8 cellular contexts compared by ENCODE assay signal in genomic region chr17:44199553-44200477, GRCh38. TPM values are rescaled to one million over a fixed set of nuclear protein-coding genes. Genes with fewer than 3 reads are reported as not detected.
A peak's percentile ranks its signal among the peaks of the same experiment; 100 is the strongest.
DNase-seq lines count a peak whose midpoint lies in the region; ATAC-seq lines count a peak whose summit lies in the region.

Gene ATXN7L3 (minus strand): TSS chr17:44199884. CDS start chr17:44198070, 1,814 bp downstream.

- H3K4me3 Mint-ChIP-seq in CD8-positive, alpha-beta memory T cell, result peak within 1 kb of the TSS; percentile 87 to 96 (median 91)
- peak within 1 kb of the TSS; percentile 92 for H3K4me3 Mint-ChIP-seq in memory B cell

- DNase-seq in CD8-positive, alpha-beta memory T cell, result peak; percentile 96 to 100 (median 99)
- peak; percentile 91 for DNase-seq in HT1080 (ENCODE audit: low read depth)
- peak; percentile 87 to 97 for DNase-seq in NOMO-1 (lab: John Stamatoyannopoulos, UW; ENCODE audit: unreplicated experiment in 2 of 2)
- DNase-seq in effector CD8-positive, alpha-beta T cell (lab: John Stamatoyannopoulos, UW), result peak; percentile 99
- peak; percentile 93 to 96 for DNase-seq in memory B cell (ENCODE audit: low spot score in 2 of 2)
- peak; percentile 98 for DNase-seq in stimulated activated CD8-positive, alpha-beta memory T cell treated with anti-CD3 and anti-CD28 coated beads, Interleukin-12 subunit alpha, Interleukin-12 subunit beta, amount 100 ng/mL, for 1 hour (ENCODE audit: low read depth)

- peaks cover 20% of the 10 kb centered on the region for H3K36me3 ChIP-seq in CD8-positive, alpha-beta memory T cell (ENCODE audit: insufficient read depth, low read length)

- peak within 1 kb of the TSS; percentile 84 for H3K4me3 ChIP-seq in CD8-positive, alpha-beta memory T cell (ENCODE audit: low read length)

- peak; percentile 31 for ATAC-seq in GM19468 (IDR thresholded peaks at IDR 0.05; ENCODE audit: extremely low read depth, unreplicated experiment)
- peak; percentile 76 for ATAC-seq in memory B cell (ENCODE audit: low read depth)

- CTCF ChIA-PET in CD8-positive, alpha-beta memory T cell (lab: Charles Lee), result interaction anchor here (3.0 kb wide), 1 partner anchor 10 kb away, joined by 28 read pairs; no protein-coding TSS in a partner anchor
- CTCF ChIA-PET in activated CD8-positive, alpha-beta memory T cell treated with anti-CD3 and anti-CD28 coated beads for 36 hours (lab: Charles Lee), result interaction anchor here (2.4 to 6.0 kb wide), 3 partner anchors 11 to 146 kb away, joined by 8 to 47 read pairs (median 45); partner anchors contain the start of genes GRN and UBTF

- H3K9me3 ChIP-seq in CD8-positive, alpha-beta memory T cell (ENCODE audit: low read length), result no peaks in the 10 kb centered on the region

- H3K9me3 Mint-ChIP-seq in CD8-positive, alpha-beta memory T cell, result no peaks in the 10 kb centered on the region
- no peaks in the 10 kb centered on the region for H3K9me3 Mint-ChIP-seq in memory B cell

- peaks cover 0 to 36% (median 5%) of the 10 kb centered on the region in 3 donors for H3K36me3 Mint-ChIP-seq in CD8-positive, alpha-beta memory T cell
- peaks cover 7% of the 10 kb centered on the region for H3K36me3 Mint-ChIP-seq in memory B cell

- peak within 1 kb of the TSS; percentile 86 to 98 (median 94) for H3K27ac Mint-ChIP-seq in CD8-positive, alpha-beta memory T cell
- H3K27ac Mint-ChIP-seq in memory B cell, result peak within 1 kb of the TSS; percentile 89

- POLR2A ChIA-PET in CD8-positive, alpha-beta memory T cell (lab: Charles Lee), result interaction anchor here (0.7 to 5.4 kb wide), 8 partner anchors 10 to 1925 kb away, joined by 3 to 54 read pairs (median 4); partner anchors contain the start of genes HDAC5, TMUB2 and UBTF
- POLR2A ChIA-PET in activated CD8-positive, alpha-beta memory T cell treated with anti-CD3 and anti-CD28 coated beads for 36 hours (lab: Charles Lee), result interaction anchor here (0.6 to 2.0 kb wide), 5 partner anchors 9 to 22 kb away, joined by 3 to 10 read pairs (median 4); no protein-coding TSS in a partner anchor

- no peaks in the 10 kb centered on the region for H3K27me3 ChIP-seq in CD8-positive, alpha-beta memory T cell (ENCODE audit: insufficient read depth, low read length, poor library complexity, severe bottlenecking)

- peaks cover 0 to 1% of the 10 kb centered on the region in 2 donors for H3K27me3 Mint-ChIP-seq in CD8-positive, alpha-beta memory T cell
- no peaks in the 10 kb centered on the region for H3K27me3 Mint-ChIP-seq in memory B cell

- peaks cover 38 to 51% (median 41%) of the 10 kb centered on the region in 3 donors for H3K4me1 Mint-ChIP-seq in CD8-positive, alpha-beta memory T cell
- peaks cover 40% of the 10 kb centered on the region for H3K4me1 Mint-ChIP-seq in memory B cell

- H3K4me1 ChIP-seq in CD8-positive, alpha-beta memory T cell (ENCODE audit: insufficient read depth, low read length), result peaks cover 30% of the 10 kb centered on the region

- H3K27ac ChIP-seq in CD8-positive, alpha-beta memory T cell (ENCODE audit: low read depth, low read length), result peak within 1 kb of the TSS; percentile 76

RNA-seq across cellular contexts. Expression of gene ATXN7L3, which starts in this region (rescaled TPM):
- total RNA-seq in CD8-positive, alpha-beta memory T cell, result 100 to 1,000 TPM in 1 of 2 experiments, 10 to 100 TPM in 1; 96.6 to 111 TPM
- 15.4 TPM for polyA plus RNA-seq in CD8-positive, alpha-beta memory T cell
- 46.7 and 48.5 TPM in 2 replicates for total RNA-seq in HT1080 (2014; rRNA removed; shearing (Covaris generic))
- 41.9 and 46.6 TPM in 2 replicates for polyA plus RNA-seq in HT1080 (2015; cell fraction: cytosol; rRNA removed)
- 72.5 and 72.9 TPM in 2 replicates for polyA plus RNA-seq in HT1080 (2015; cell fraction: nucleus; rRNA removed)
- total RNA-seq in activated CD8-positive, alpha-beta memory T cell treated with anti-CD3 and anti-CD28 coated beads for 36 hours, result 100 to 1,000 TPM; 102 to 104 TPM

Comparison
In these comparisons a context has a peak if more than half of its experiments do, and no peak if none do; other contexts are left out.
1. Peak in every context shown above with its lines: DNase-seq, ATAC-seq, H3K4me3 ChIP-seq and H3K27ac ChIP-seq.